1 cellular context compared by ENCODE assay signal in genomic region chr7:148556892-148557291, GRCh38.
TF ChIP-seq lines count a peak whose summit lies in the region.

No MANE protein-coding gene starts in this region.

TF ChIP-seq in GM12878, 131 proteins besides CTCF, POLR2A, EP300 and RAD21 (continued from another document):
- TF ChIP-seq E2F4 (IDR thresholded peaks at IDR 0.05; ENCODE audit: low read depth, low read length), result no peak
- no peak for TF ChIP-seq RBBP5 (conservative IDR thresholded peaks at IDR 0.05)
- no peak for TF ChIP-seq ASH2L (IDR thresholded peaks at IDR 0.05; ENCODE audit: borderline replicate concordance, low read depth)
TF ChIP-seq in GM12878: peak in this region for 0.
